In the genomic region with DNA sequence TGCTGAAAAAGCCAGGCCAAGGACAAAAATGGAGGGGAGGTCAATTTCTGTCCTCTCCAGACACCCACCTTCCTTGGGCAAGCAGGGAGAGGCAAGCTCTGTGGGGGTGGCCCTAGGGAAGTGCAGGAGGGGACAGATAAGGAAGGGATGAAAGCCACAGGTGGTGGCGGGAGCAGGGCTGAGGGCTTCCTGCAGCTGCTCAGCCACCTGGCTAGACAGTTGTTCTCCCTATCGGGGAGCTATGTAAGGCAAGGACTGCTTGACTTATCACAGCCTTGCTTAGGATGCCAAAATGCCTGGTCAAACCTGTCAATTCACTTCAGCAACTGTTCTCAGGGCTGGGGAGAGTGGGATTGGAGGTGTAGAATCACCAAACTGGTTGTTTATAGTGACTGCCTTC, we compare ENCODE assay signal across 16 cellular contexts.
DNase-seq lines count a peak whose midpoint lies in the region; ATAC-seq and TF ChIP-seq lines count a peak whose summit lies in the region.
"Had no signal": no experiment of that assay in that cellular context is flagged by ENCODE, and none has a peak within 500 bp of the region (broad histone marks: within the 10 kb centered on the region; RNA-seq: fewer than 3 reads in every experiment).

No MANE protein-coding gene starts in this region.

- no peak overlapping the region for H3T11ph ChIP-seq in H9 (ENCODE audit: low read length)

- H3K4ac ChIP-seq in H9 (ENCODE audit: low read depth, low read length): no peak overlapping the region

- H3K27ac Mint-ChIP-seq in H9 (no peak overlapping the region), neural crest cell (ENCODE audit: unreplicated experiment) (peak overlapping the region; percentile 58)

- H3K18ac ChIP-seq in H9 (ENCODE audit: insufficient read length, low read depth, low read length): no peak overlapping the region

- no peak overlapping the region for H4K5ac ChIP-seq in H9 (ENCODE audit: insufficient read length, low read depth, low read length)

- H3K56ac ChIP-seq in H9 (ENCODE audit: insufficient read length, low read depth, low read length): no peak overlapping the region

- no peaks in the 10 kb centered on the region for H3K9me3 ChIP-seq in H9 (ENCODE audit: control insufficient read depth, low read depth, low read length)
- no peaks in the 10 kb centered on the region for H3K9me3 ChIP-seq in SJSA1 (replicated peaks)
- H3K9me3 ChIP-seq in breast epithelium: no peaks in the 10 kb centered on the region
- H3K9me3 ChIP-seq: BE2C, HAP-1 had no signal

- peaks cover 0 to 5% (median 0%) of the 10 kb centered on the region in 3 experiments; a peak in 2 of 7 replicates for H3K36me3 Mint-ChIP-seq in H9 (ENCODE audit: insufficient read depth in 1 of 3, low read depth in 3 of 3)
- peaks cover 3% of the 10 kb centered on the region for H3K36me3 Mint-ChIP-seq in neural crest cell (ENCODE audit: low read depth)

- no peak overlapping the region for H4K8ac ChIP-seq in H9 (replicated peaks; ENCODE audit: insufficient read length, low read depth, low read length)

- no peaks in the 10 kb centered on the region for H3K27me3 ChIP-seq in H9 (ENCODE audit: insufficient read depth, low read length)
- H3K27me3 ChIP-seq in SJSA1 (replicated peaks): no peaks in the 10 kb centered on the region
- H3K27me3 ChIP-seq in breast epithelium: no peaks in the 10 kb centered on the region
- H3K27me3 ChIP-seq: BE2C had no signal

- H3K4me3 Mint-ChIP-seq in H9 (no peak overlapping the region), neural crest cell (no peak overlapping the region)

- intact Hi-C loops in breast epithelium (cut with DNase I; ENCODE audit: low total_unique reads): no loop called here

- H4K20me1 ChIP-seq in H9 (ENCODE audit: control insufficient read depth, insufficient read depth, insufficient read length): no peaks in the 10 kb centered on the region

- no peak overlapping the region for H3K23ac ChIP-seq in H9 (ENCODE audit: insufficient read length, low read depth, low read length)

- H3K27ac ChIP-seq in C4-2B (peak overlapping the region; percentile 15; the same call in 1 of the 2 replicates), H9 (ENCODE audit: insufficient read length, low read depth, low read length) (no peak overlapping the region), SJSA1 (peak overlapping the region; percentile 76; the same call in 1 of the 2 replicates), breast epithelium (no peak overlapping the region)

- ATAC-seq in HG03039 (IDR thresholded peaks at IDR 0.05; ENCODE audit: unreplicated experiment): no peak
- ATAC-seq: PC-3 had no signal

- H2BK15ac ChIP-seq in H9 (ENCODE audit: low read depth, low read length): no peak overlapping the region

- no peak for TF ChIP-seq CTCF in C4-2B (conservative IDR thresholded peaks at IDR 0.05)
- TF ChIP-seq CTCF in H9 (conservative IDR thresholded peaks at IDR 0.05): no peak
- no peak for TF ChIP-seq CTCF in neural crest cell (conservative IDR thresholded peaks at IDR 0.05)
- no peak for TF ChIP-seq CTCF in breast epithelium (IDR thresholded peaks at IDR 0.05)

- no peak overlapping the region for H4K91ac ChIP-seq in H9 (ENCODE audit: insufficient read length, low read depth, low read length)

- DNase-seq in H9 (no peak), SJSA1 (ENCODE audit: low read depth in 1 of 2, low spot score in 2 of 2) (no peak), neural crest cell (ENCODE audit: low read depth, low spot score) (no peak), breast epithelium (ENCODE audit: low spot score in 2 of 2) (no peak)
- no peak for DNase-seq in activated CD8-positive, alpha-beta memory T cell treated with anti-CD3 and anti-CD28 coated beads for 24 hours
- DNase-seq: BE2C, DMS153, IMR-90, MV-4-11, NCI-H1436 treated with DMSO at 0.1 percent for 48 hours, NCI-H2107, NCI-H446, PC-3 had no signal

- no peak overlapping the region; the same call in 1 of the 2 replicates for H3K14ac ChIP-seq in H9 (ENCODE audit: insufficient read depth, low read length)

- peak overlapping the region; percentile 41 for H2BK120ac ChIP-seq in H9 (ENCODE audit: low read depth, low read length, poor library complexity, severe bottlenecking)

- H3K4me2 ChIP-seq in H9 (ENCODE audit: insufficient read depth, insufficient read length, low read length): no peak overlapping the region

- H2BK20ac ChIP-seq in H9 (ENCODE audit: low read depth, low read length, poor library complexity, severe bottlenecking): no peak overlapping the region

- no peak overlapping the region for H3K9ac ChIP-seq in H9 (ENCODE audit: extremely low read depth, insufficient read length, low read length)

- H3K9me3 Mint-ChIP-seq in H9 (peaks cover 4 to 6% of the 10 kb centered on the region in 2 experiments; a peak in 3 of 5 replicates), neural crest cell (peaks cover 3% of the 10 kb centered on the region)

- H2BK5ac ChIP-seq in H9 (ENCODE audit: insufficient read length, low read length): no peak overlapping the region

- H2AK5ac ChIP-seq in H9 (ENCODE audit: insufficient read length, low read length): no peak overlapping the region

- H3K4me1 ChIP-seq in H9 (ENCODE audit: insufficient read depth, low read length): no peaks in the 10 kb centered on the region; the same call in 1 of the 2 replicates
- H3K4me1 ChIP-seq in SJSA1 (replicated peaks): peaks cover 50% of the 10 kb centered on the region
- no peaks in the 10 kb centered on the region for H3K4me1 ChIP-seq in breast epithelium
- H3K4me1 ChIP-seq: HAP-1 had no signal

- H3K27me3 Mint-ChIP-seq in H9 (ENCODE audit: low read depth) (no peaks in the 10 kb centered on the region), neural crest cell (ENCODE audit: low read depth) (no peaks in the 10 kb centered on the region)

- TF ChIP-seq POLR2A in breast epithelium (IDR thresholded peaks at IDR 0.05): no peak

- H3K23me2 ChIP-seq in H9 (ENCODE audit: insufficient read length, low read depth, low read length, poor library complexity, severe bottlenecking): no peaks in the 10 kb centered on the region

- no CpG with 5 or more reads among the region's 2 CpGs for WGBS in H9 (ENCODE audit: extremely low coverage, insufficient read length, low lambda C conversion rate)

- H2AFZ ChIP-seq in H9 (ENCODE audit: low read length): no peak overlapping the region

- H3K36me3 ChIP-seq in SJSA1 (no peaks in the 10 kb centered on the region), breast epithelium (no peaks in the 10 kb centered on the region)
- H3K36me3 ChIP-seq: BE2C, HAP-1 had no signal

- H2BK12ac ChIP-seq in H9 (ENCODE audit: insufficient read length, low read depth, low read length): no peak overlapping the region

- H3K79me2 ChIP-seq in H9 (ENCODE audit: insufficient read depth, low read length): no peaks in the 10 kb centered on the region

- H3K4me1 Mint-ChIP-seq in H9 (peaks cover 7 to 12% of the 10 kb centered on the region in 2 experiments), neural crest cell (peaks cover 9% of the 10 kb centered on the region)

- no peaks in the 10 kb centered on the region for H3K79me1 ChIP-seq in H9 (ENCODE audit: insufficient read depth, low read depth, low read length, poor library complexity, severe bottlenecking)

- H3K4me3 ChIP-seq in SJSA1: no peak overlapping the region
- no peak overlapping the region for H3K4me3 ChIP-seq in breast epithelium
- H3K4me3 ChIP-seq: HAP-1 had no signal

Comparison
In these comparisons a context has a peak if more than half of its experiments do, and no peak if none do; other contexts are left out.
1. H3K27ac ChIP-seq: peak in C4-2B (single experiment) and SJSA1 (single experiment); none in H9 (single experiment) and breast epithelium (0 of 2).